Comparison of ENCODE assay signal across 1 cellular context in genomic region chr6:169915769-169916550, GRCh38.
TF ChIP-seq lines count a peak whose summit lies in the region.

No MANE protein-coding gene starts in this region.

TF ChIP-seq in HepG2, 621 proteins besides CTCF, POLR2A, EP300 and RAD21 (continued from another document and continues in another):
- TF ChIP-seq AHDC1 (CRISPR knock-in tag; IDR thresholded peaks at IDR 0.05; ENCODE audit: borderline replicate concordance) = peak; percentile 79; the same call in 1 of the 2 replicates
- TF ChIP-seq ZNF709 (CRISPR knock-in tag; IDR thresholded peaks at IDR 0.05) = no peak
- TF ChIP-seq MAX (IDR thresholded peaks at IDR 0.05) = peak; percentile 32; the same call in 1 of the 2 replicates
- no peak for TF ChIP-seq ESRRA (CRISPR knock-in tag; IDR thresholded peaks at IDR 0.05; ENCODE audit: low read depth)
- TF ChIP-seq MIXL1 (CRISPR knock-in tag; IDR thresholded peaks at IDR 0.05) = peak; percentile 77; the same call in 1 of the 2 replicates
- TF ChIP-seq FOSL2 (CRISPR knock-in tag; IDR thresholded peaks at IDR 0.05) = peak; percentile 24; the same call in 1 of the 2 replicates
- no peak for TF ChIP-seq SMARCE1 (IDR thresholded peaks at IDR 0.05; ENCODE audit: borderline replicate concordance)
- no peak for TF ChIP-seq SOX13 (IDR thresholded peaks at IDR 0.05)
- TF ChIP-seq SOX13 (CRISPR knock-in tag; conservative IDR thresholded peaks at IDR 0.05 in 1 of 2, IDR thresholded peaks at IDR 0.05 in 1 of 2) = peak in 1 of 2 experiments; percentile 16; a peak in 1 of 4 replicates
- no peak for TF ChIP-seq PRDM15 (CRISPR knock-in tag; IDR thresholded peaks at IDR 0.05)
- TF ChIP-seq ZNF3 (CRISPR knock-in tag; IDR thresholded peaks at IDR 0.05) = no peak
- no peak for TF ChIP-seq GABPA (IDR thresholded peaks at IDR 0.05; ENCODE audit: low read depth, low read length)
- TF ChIP-seq GABPA (CRISPR knock-in tag; IDR thresholded peaks at IDR 0.05; ENCODE audit: low read depth) = peak; percentile 40; the same call in 1 of the 2 replicates
- TF ChIP-seq CC2D1A (CRISPR knock-in tag; IDR thresholded peaks at IDR 0.05) = no peak
- TF ChIP-seq NFKB2 (CRISPR knock-in tag; IDR thresholded peaks at IDR 0.05; ENCODE audit: borderline replicate concordance) = no peak
- no peak for TF ChIP-seq IRX3 (CRISPR knock-in tag; IDR thresholded peaks at IDR 0.05; ENCODE audit: borderline replicate concordance, low read depth)
- no peak for TF ChIP-seq USF2 (IDR thresholded peaks at IDR 0.05; ENCODE audit: low read depth, low read length)
- no peak for TF ChIP-seq USF2 (CRISPR knock-in tag; IDR thresholded peaks at IDR 0.05; ENCODE audit: borderline replicate concordance)
- TF ChIP-seq ARID4A (CRISPR knock-in tag; IDR thresholded peaks at IDR 0.05; ENCODE audit: borderline replicate concordance) = no peak
- no peak for TF ChIP-seq ZNF274 (CRISPR knock-in tag; IDR thresholded peaks at IDR 0.05)
- TF ChIP-seq ZNF24 (IDR thresholded peaks at IDR 0.05) = no peak
- no peak for TF ChIP-seq ZNF121 (CRISPR knock-in tag; IDR thresholded peaks at IDR 0.05)
- TF ChIP-seq RFX1 (IDR thresholded peaks at IDR 0.05) = no peak
- peak; percentile 47; the same call in 1 of the 2 replicates for TF ChIP-seq BCL6 (CRISPR knock-in tag; IDR thresholded peaks at IDR 0.05)
- TF ChIP-seq FOXP4 (CRISPR knock-in tag; IDR thresholded peaks at IDR 0.05) = 0 out of 2 replicates have a peak, but pooled peaks have one; percentile 39
- TF ChIP-seq NFIB (CRISPR knock-in tag; IDR thresholded peaks at IDR 0.05; ENCODE audit: borderline replicate concordance) = no peak
- TF ChIP-seq ZNF564 (CRISPR knock-in tag; IDR thresholded peaks at IDR 0.05) = no peak
- no peak for TF ChIP-seq TAF15 (IDR thresholded peaks at IDR 0.05; ENCODE audit: low read depth, low read length, poor library complexity, severe bottlenecking)
- peak; percentile 84 for TF ChIP-seq FOXA3 (CRISPR knock-in tag; IDR thresholded peaks at IDR 0.05)
- TF ChIP-seq ZNF580 (CRISPR knock-in tag; IDR thresholded peaks at IDR 0.05; ENCODE audit: borderline replicate concordance, low read depth) = no peak
- TF ChIP-seq MED8 (CRISPR knock-in tag; IDR thresholded peaks at IDR 0.05; ENCODE audit: insufficient replicate concordance) = no peak
- TF ChIP-seq TMF1 (CRISPR knock-in tag; IDR thresholded peaks at IDR 0.05; ENCODE audit: low read depth) = 0 out of 2 replicates have a peak, but pooled peaks have one; percentile 30
- TF ChIP-seq ATF7 (IDR thresholded peaks at IDR 0.05) = no peak
- no peak for TF ChIP-seq ATF7 (CRISPR knock-in tag; IDR thresholded peaks at IDR 0.05)
- TF ChIP-seq ZHX1 (CRISPR knock-in tag; IDR thresholded peaks at IDR 0.05; ENCODE audit: low read depth) = no peak
- TF ChIP-seq ZNF784 (CRISPR knock-in tag; IDR thresholded peaks at IDR 0.05; ENCODE audit: borderline replicate concordance) = no peak
- TF ChIP-seq NR2F6 (IDR thresholded peaks at IDR 0.05) = peak; percentile 96
- peak; percentile 92 for TF ChIP-seq NR2F6 (CRISPR knock-in tag; IDR thresholded peaks at IDR 0.05)
